29 cellular contexts compared by ENCODE assay signal in the genomic region with DNA sequence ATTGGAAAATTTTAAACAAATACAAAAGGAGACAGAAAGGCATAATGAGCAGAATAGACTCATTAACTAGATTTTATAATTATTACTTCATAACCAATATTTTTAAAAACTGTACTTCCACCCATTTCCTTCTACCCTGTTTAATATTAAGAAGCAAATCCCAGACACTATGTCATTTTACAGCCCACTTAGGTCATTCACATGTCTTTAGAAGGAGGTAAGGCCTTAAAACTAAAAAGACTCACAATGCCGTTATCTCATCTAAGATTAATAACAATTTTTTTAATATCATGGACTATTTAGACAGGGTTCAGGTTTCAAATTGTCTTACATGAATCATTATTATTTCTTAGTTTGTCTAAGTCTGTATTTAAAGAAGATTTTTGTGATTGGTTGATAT.
DNase-seq lines count a peak whose midpoint lies in the region; ATAC-seq and FAIRE-seq lines count a peak whose summit lies in the region.
"Had no signal": no experiment of that assay in that cellular context is flagged by ENCODE, and none has a peak within 500 bp of the region (broad histone marks: within the 10 kb centered on the region; RNA-seq: fewer than 3 reads in every experiment).

No MANE protein-coding gene starts in this region.

- peak; percentile 26 for DNase-seq in SIG-M5 treated with dmso at 0.1 percent for 504 hours (lab: John Stamatoyannopoulos, UW; ENCODE audit: unreplicated experiment)
- no peak for DNase-seq in SIG-M5 (lab: John Stamatoyannopoulos, UW)
- no peak for DNase-seq in RCC 7860 (ENCODE audit: low spot score)
- DNase-seq in kidney tubule cell (ENCODE audit: low spot score), result peak; percentile 61
- DNase-seq in NCI-H510A treated with DMSO at 0.1 percent for 48 hours (lab: John Stamatoyannopoulos, UW), result no peak
- no peak for DNase-seq in DMS79 treated with DMSO at 0.1 percent for 48 hours (lab: John Stamatoyannopoulos, UW)
- DNase-seq: 8988T; ACHN; AML-193; BE2C; C1 segment of cervical spinal cord; Caco-2; Calu3; CD4-positive, alpha-beta memory T cell; CD4-positive, alpha-beta T cell; CD4-positive, CD25-positive, alpha-beta regulatory T cell; CD8-positive, alpha-beta memory T cell; CD8-positive, alpha-beta T cell; COR-L47; DMS 273 treated with DMSO at 0.1 percent for 48 hours; DMS153; DMS53; DMS79; DND-41; EL had no signal

- FAIRE-seq in RCC 7860 (lab: Jason Lieb, UNC) (peak; percentile 61), endometrium (lab: Jason Lieb, UNC) (peak; percentile 31)
- FAIRE-seq: A549, D721Med had no signal

- ATAC-seq in HG03095 (IDR thresholded peaks at IDR 0.05; ENCODE audit: unreplicated experiment), result no peak
- ATAC-seq: A549; CD8-positive, alpha-beta T cell had no signal

Comparison
In these comparisons a context has a peak if more than half of its experiments do, and no peak if none do; other contexts are left out.
1. DNase-seq: peak in SIG-M5 treated with dmso at 0.1 percent for 504 hours (single experiment) and kidney tubule cell (single experiment); none in SIG-M5 (single experiment), RCC 7860 (single experiment), NCI-H510A treated with DMSO at 0.1 percent for 48 hours (single experiment) and DMS79 treated with DMSO at 0.1 percent for 48 hours (single experiment).